Comparison of ENCODE assay signal across 12 cellular contexts in the genomic region with DNA sequence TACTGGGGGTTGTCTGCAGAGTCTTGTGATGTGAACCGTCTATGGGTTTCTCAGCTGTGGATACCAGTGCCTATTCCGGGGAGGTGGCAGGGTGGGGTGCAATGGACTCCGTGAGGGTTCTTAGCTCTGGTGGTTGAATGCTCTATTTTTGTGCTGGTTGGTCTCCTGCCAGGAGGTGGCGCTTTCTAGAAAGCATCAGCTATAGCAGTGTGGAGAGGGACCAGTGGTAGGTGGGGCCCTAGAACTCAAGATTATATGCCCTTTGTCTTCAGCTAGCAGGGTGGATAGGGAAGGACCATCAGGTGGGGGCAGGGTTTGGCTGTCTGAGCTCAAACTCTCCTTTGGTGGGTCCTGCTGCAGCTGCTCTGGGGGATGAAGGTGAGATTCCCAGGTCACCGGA.
A peak's percentile ranks its signal among the peaks of the same experiment; 100 is the strongest.
DNase-seq lines count a peak whose midpoint lies in the region; ATAC-seq and TF ChIP-seq lines count a peak whose summit lies in the region.
"Had no signal": no experiment of that assay in that cellular context is flagged by ENCODE, and none has a peak within 500 bp of the region (broad histone marks: within the 10 kb centered on the region; RNA-seq: fewer than 3 reads in every experiment).

No MANE protein-coding gene starts in this region.

- no peaks in the 10 kb centered on the region for H3K79me2 ChIP-seq in Karpas-422 (ENCODE audit: low read length)

- no peak overlapping the region for H3K4me3 ChIP-seq in Karpas-422 (ENCODE audit: low read length)

- peaks cover 4% of the 10 kb centered on the region for H3K9me3 Mint-ChIP-seq in activated CD4-positive, alpha-beta memory T cell treated with anti-CD3 and anti-CD28 coated beads for 36 hours
- no peaks in the 10 kb centered on the region for H3K9me3 Mint-ChIP-seq in activated CD4-positive, alpha-beta memory T cell treated with anti-CD3 and anti-CD28 coated beads, Interleukin-2, amount 10 ng/mL, durations not matched to agents 7 days and 5 days
- H3K9me3 Mint-ChIP-seq in progenitor cell of endocrine pancreas (ENCODE audit: low read depth): peaks cover 3% of the 10 kb centered on the region

- no peaks in the 10 kb centered on the region for H3K4me1 Mint-ChIP-seq in activated CD4-positive, alpha-beta memory T cell treated with anti-CD3 and anti-CD28 coated beads for 36 hours (ENCODE audit: low read depth)
- H3K4me1 Mint-ChIP-seq in activated CD4-positive, alpha-beta memory T cell treated with anti-CD3 and anti-CD28 coated beads, Interleukin-2, amount 10 ng/mL, durations not matched to agents 7 days and 5 days: no peaks in the 10 kb centered on the region
- peaks cover 3% of the 10 kb centered on the region for H3K4me1 Mint-ChIP-seq in progenitor cell of endocrine pancreas (ENCODE audit: low read depth)

- H3K27ac ChIP-seq in Karpas-422 (ENCODE audit: low read length): no peak overlapping the region

- DNase-seq in activated CD4-positive, alpha-beta memory T cell treated with anti-CD3 and anti-CD28 coated beads for 36 hours: peak; percentile 9
- DNase-seq in activated CD4-positive, alpha-beta memory T cell treated with anti-CD3 and anti-CD28 coated beads, Interleukin-2, amount 10 ng/mL, durations not matched to agents 7 days and 5 days: no peak
- DNase-seq in Karpas-422 (peak; percentile 79), amniotic epithelial cell (ENCODE audit: low read depth) (peak; percentile 7), progenitor cell of endocrine pancreas (ENCODE audit: low spot score, unreplicated experiment) (no peak), C1 segment of cervical spinal cord (lab: John Stamatoyannopoulos, UW) (no peak), activated gamma-delta T cell (lab: John Stamatoyannopoulos, UW) (no peak)
- DNase-seq: activated CD8-positive, alpha-beta memory T cell treated with anti-CD3 and anti-CD28 coated beads for 24 hours; amniotic stem cell; posterior cingulate gyrus had no signal

- H3K27me3 ChIP-seq in Karpas-422 (ENCODE audit: low read length): no peaks in the 10 kb centered on the region

- H3K27me3 Mint-ChIP-seq in activated CD4-positive, alpha-beta memory T cell treated with anti-CD3 and anti-CD28 coated beads for 36 hours: peaks cover 2% of the 10 kb centered on the region
- no peaks in the 10 kb centered on the region for H3K27me3 Mint-ChIP-seq in activated CD4-positive, alpha-beta memory T cell treated with anti-CD3 and anti-CD28 coated beads, Interleukin-2, amount 10 ng/mL, durations not matched to agents 7 days and 5 days
- no peaks in the 10 kb centered on the region for H3K27me3 Mint-ChIP-seq in progenitor cell of endocrine pancreas

- intact Hi-C loops in activated CD4-positive, alpha-beta memory T cell treated with anti-CD3 and anti-CD28 coated beads for 36 hours (cut with micrococcal nuclease): no loop called here

- TF ChIP-seq CTCF in progenitor cell of endocrine pancreas (IDR thresholded peaks at IDR 0.05; ENCODE audit: unreplicated experiment): peak; percentile 43

- H3K4me3 Mint-ChIP-seq in activated CD4-positive, alpha-beta memory T cell treated with anti-CD3 and anti-CD28 coated beads for 36 hours: no peak overlapping the region
- H3K4me3 Mint-ChIP-seq in activated CD4-positive, alpha-beta memory T cell treated with anti-CD3 and anti-CD28 coated beads, Interleukin-2, amount 10 ng/mL, durations not matched to agents 7 days and 5 days: no peak overlapping the region
- H3K4me3 Mint-ChIP-seq in progenitor cell of endocrine pancreas (ENCODE audit: low read depth): no peak overlapping the region
- H3K4me3 Mint-ChIP-seq: IgD-negative memory B cell had no signal

- H3K27ac Mint-ChIP-seq in activated CD4-positive, alpha-beta memory T cell treated with anti-CD3 and anti-CD28 coated beads for 36 hours: no peak overlapping the region
- no peak overlapping the region for H3K27ac Mint-ChIP-seq in activated CD4-positive, alpha-beta memory T cell treated with anti-CD3 and anti-CD28 coated beads, Interleukin-2, amount 10 ng/mL, durations not matched to agents 7 days and 5 days
- H3K27ac Mint-ChIP-seq in progenitor cell of endocrine pancreas: no peak overlapping the region
- H3K27ac Mint-ChIP-seq: IgD-negative memory B cell had no signal

- H4K20me1 ChIP-seq in Karpas-422 (ENCODE audit: insufficient read depth, low read depth, low read length): no peaks in the 10 kb centered on the region

- no peaks in the 10 kb centered on the region for H3K4me1 ChIP-seq in Karpas-422 (ENCODE audit: low read length)

- no peak overlapping the region for H2AFZ ChIP-seq in Karpas-422 (ENCODE audit: low read length)

- no peak overlapping the region for H3K9ac ChIP-seq in Karpas-422 (ENCODE audit: low read length)

- H3K36me3 ChIP-seq in Karpas-422 (ENCODE audit: insufficient read depth, low read length): no peaks in the 10 kb centered on the region

- no peak for ATAC-seq in HG03135 (IDR thresholded peaks at IDR 0.05; ENCODE audit: unreplicated experiment)

- H3K4me2 ChIP-seq in Karpas-422 (ENCODE audit: low read depth, low read length, poor library complexity, severe bottlenecking): no peak overlapping the region

- no peaks in the 10 kb centered on the region for H3K36me3 Mint-ChIP-seq in activated CD4-positive, alpha-beta memory T cell treated with anti-CD3 and anti-CD28 coated beads for 36 hours
- H3K36me3 Mint-ChIP-seq in activated CD4-positive, alpha-beta memory T cell treated with anti-CD3 and anti-CD28 coated beads, Interleukin-2, amount 10 ng/mL, durations not matched to agents 7 days and 5 days (ENCODE audit: low read depth): no peaks in the 10 kb centered on the region
- no peaks in the 10 kb centered on the region for H3K36me3 Mint-ChIP-seq in progenitor cell of endocrine pancreas (ENCODE audit: insufficient read depth)

- H3K9me2 ChIP-seq in Karpas-422 (replicated peaks; ENCODE audit: insufficient read depth, low read length): no peaks in the 10 kb centered on the region

- POLR2A ChIA-PET in activated CD4-positive, alpha-beta memory T cell treated with anti-CD3 and anti-CD28 coated beads for 36 hours (lab: Charles Lee): no interaction called here
- POLR2A ChIA-PET in activated CD4-positive, alpha-beta memory T cell treated with anti-CD3 and anti-CD28 coated beads, Interleukin-2, amount 10 ng/mL, durations not matched to agents 7 days and 5 days (lab: Charles Lee): no interaction called here

- CTCF ChIA-PET in activated CD4-positive, alpha-beta memory T cell treated with anti-CD3 and anti-CD28 coated beads for 36 hours (lab: Charles Lee): no interaction called here
- CTCF ChIA-PET in activated CD4-positive, alpha-beta memory T cell treated with anti-CD3 and anti-CD28 coated beads, Interleukin-2, amount 10 ng/mL, durations not matched to agents 7 days and 5 days (lab: Charles Lee): interaction anchor here (1.1 kb wide), 1 partner anchor 14 kb away, joined by 3 read pairs; no protein-coding TSS in a partner anchor

- H3K9me3 ChIP-seq in Karpas-422 (ENCODE audit: low read length): no peaks in the 10 kb centered on the region

Comparison
In these comparisons a context has a peak if more than half of its experiments do, and no peak if none do; other contexts are left out.
1. DNase-seq: peak in activated CD4-positive, alpha-beta memory T cell treated with anti-CD3 and anti-CD28 coated beads for 36 hours (single experiment), Karpas-422 (single experiment) and amniotic epithelial cell (single experiment); none in activated CD4-positive, alpha-beta memory T cell treated with anti-CD3 and anti-CD28 coated beads, Interleukin-2, amount 10 ng/mL, durations not matched to agents 7 days and 5 days (single experiment), progenitor cell of endocrine pancreas (single experiment), C1 segment of cervical spinal cord (0 of 14) and activated gamma-delta T cell (single experiment).